20 cellular contexts compared by ENCODE assay signal in the genomic region with DNA sequence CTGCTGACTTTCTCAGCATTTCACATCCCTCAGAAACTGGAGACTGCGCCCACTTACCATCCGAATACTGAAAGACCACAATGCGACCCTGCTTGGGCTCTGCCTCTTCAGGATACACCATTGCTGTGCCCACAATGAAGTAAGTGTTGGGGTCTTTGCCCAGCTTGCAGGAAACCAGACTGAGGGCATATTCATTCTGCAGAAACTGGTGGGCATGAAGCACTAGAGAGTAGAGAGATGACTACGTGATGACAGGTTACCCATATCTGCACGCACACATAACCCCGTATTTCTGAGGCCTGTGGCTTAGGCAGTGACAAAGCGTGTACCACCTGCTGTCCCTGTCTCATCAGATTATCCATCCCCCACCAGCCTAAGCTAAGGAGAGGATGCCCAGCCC.
"Had no signal": no experiment of that assay in that cellular context is flagged by ENCODE, and none has a peak within 500 bp of the region (broad histone marks: within the 10 kb centered on the region; RNA-seq: fewer than 3 reads in every experiment).

No MANE protein-coding gene starts in this region.

- DNase-seq: effector CD4-positive, alpha-beta T cell; endodermal cell; erythroblast; foreskin melanocyte; head of caudate nucleus; kidney; left cardiac atrium; left ventricle myocardium inferior; lower lobe of right lung; nephron progenitor cell; right lobe of liver; stimulated activated CD4-positive, alpha-beta T cell treated with anti-CD3 and anti-CD28 coated beads, Interleukin-4, amount 100 ng/mL, for 4 hours; stomach; trophoblast cell had no signal

- ATAC-seq: left cardiac atrium, lower lobe of right lung, right lobe of liver had no signal

- H3K27me3 Mint-ChIP-seq: memory B cell had no signal

- H3K27ac Mint-ChIP-seq: endodermal cell, memory B cell, mesothelial cell of epicardium had no signal

- H3K27ac ChIP-seq: coronary artery, hepatocyte, left ventricle myocardium inferior, lower lobe of right lung, parathyroid adenoma, prostate gland, right lobe of liver, stomach had no signal

- H3K4me1 Mint-ChIP-seq: endodermal cell, memory B cell, mesothelial cell of epicardium, nephron progenitor cell had no signal

- H3K4me3 Mint-ChIP-seq: endodermal cell, memory B cell, mesothelial cell of epicardium, nephron progenitor cell had no signal

- H3K9me3 Mint-ChIP-seq: endodermal cell, memory B cell, mesothelial cell of epicardium, nephron progenitor cell had no signal
